ENCODE assay signal across 3 cellular contexts in genomic region chr15:42156266-42156922, GRCh38.
TF ChIP-seq lines count a peak whose summit lies in the region.

Gene PLA2G4F, minus strand, starts transcription at chr15:42156636. Its CDS starts 87 bp downstream, at chr15:42156549.

TF ChIP-seq in SK-N-SH treated with all-trans-retinoic acid at 6 μM for 48 hours, 23 proteins besides CTCF, POLR2A, EP300 and RAD21 (continues in another document):
- no peak for TF ChIP-seq CSRNP3 (CRISPR knock-in tag; IDR thresholded peaks at IDR 0.05)
- no peak for TF ChIP-seq ESRRG (CRISPR knock-in tag; IDR thresholded peaks at IDR 0.05)
- TF ChIP-seq BACH2 (CRISPR knock-in tag; IDR thresholded peaks at IDR 0.05; ENCODE audit: borderline replicate concordance) = no peak
- no peak for TF ChIP-seq OSR1 (CRISPR knock-in tag; IDR thresholded peaks at IDR 0.05)
- no peak for TF ChIP-seq RARB (CRISPR knock-in tag; IDR thresholded peaks at IDR 0.05)
- TF ChIP-seq TSHZ2 (CRISPR knock-in tag; IDR thresholded peaks at IDR 0.05) = no peak
- TF ChIP-seq PATZ1 (CRISPR knock-in tag; IDR thresholded peaks at IDR 0.05; ENCODE audit: borderline replicate concordance) = no peak
- no peak for TF ChIP-seq ZFP3 (CRISPR knock-in tag; IDR thresholded peaks at IDR 0.05)
- TF ChIP-seq SNAI2 (CRISPR knock-in tag; IDR thresholded peaks at IDR 0.05) = no peak

TF ChIP-seq in SK-N-SH, 30 proteins besides CTCF, POLR2A, EP300 and RAD21:
- TF ChIP-seq GATA2 (CRISPR knock-in tag; IDR thresholded peaks at IDR 0.05) = no peak
- TF ChIP-seq SIN3A (IDR thresholded peaks at IDR 0.05; ENCODE audit: borderline replicate concordance, low read depth, low read length) = no peak
- no peak for TF ChIP-seq FOXM1 (IDR thresholded peaks at IDR 0.05; ENCODE audit: low read depth)
- TF ChIP-seq JUND (IDR thresholded peaks at IDR 0.05) = no peak
- no peak; the same call in 1 of the 2 replicates for TF ChIP-seq POLR2AphosphoS5 (IDR thresholded peaks at IDR 0.05; ENCODE audit: low read depth, low read length)
- no peak for TF ChIP-seq PBX3 (IDR thresholded peaks at IDR 0.05)
- no peak for TF ChIP-seq REST (IDR thresholded peaks at IDR 0.05; ENCODE audit: low read depth, low read length)

TF ChIP-seq in HepG2, 621 proteins besides CTCF, POLR2A, EP300 and RAD21:
- TF ChIP-seq STAG1 (CRISPR knock-in tag; IDR thresholded peaks at IDR 0.05) (0 out of 2 replicates have a peak, but pooled peaks have one; percentile 4), MYC (CRISPR knock-in tag; IDR thresholded peaks at IDR 0.05; ENCODE audit: borderline replicate concordance) (0 out of 2 replicates have a peak, but pooled peaks have one; percentile 8), FOXO1 (CRISPR knock-in tag; IDR thresholded peaks at IDR 0.05) (no peak)
